8 cellular contexts compared by ENCODE assay signal in the genomic region with DNA sequence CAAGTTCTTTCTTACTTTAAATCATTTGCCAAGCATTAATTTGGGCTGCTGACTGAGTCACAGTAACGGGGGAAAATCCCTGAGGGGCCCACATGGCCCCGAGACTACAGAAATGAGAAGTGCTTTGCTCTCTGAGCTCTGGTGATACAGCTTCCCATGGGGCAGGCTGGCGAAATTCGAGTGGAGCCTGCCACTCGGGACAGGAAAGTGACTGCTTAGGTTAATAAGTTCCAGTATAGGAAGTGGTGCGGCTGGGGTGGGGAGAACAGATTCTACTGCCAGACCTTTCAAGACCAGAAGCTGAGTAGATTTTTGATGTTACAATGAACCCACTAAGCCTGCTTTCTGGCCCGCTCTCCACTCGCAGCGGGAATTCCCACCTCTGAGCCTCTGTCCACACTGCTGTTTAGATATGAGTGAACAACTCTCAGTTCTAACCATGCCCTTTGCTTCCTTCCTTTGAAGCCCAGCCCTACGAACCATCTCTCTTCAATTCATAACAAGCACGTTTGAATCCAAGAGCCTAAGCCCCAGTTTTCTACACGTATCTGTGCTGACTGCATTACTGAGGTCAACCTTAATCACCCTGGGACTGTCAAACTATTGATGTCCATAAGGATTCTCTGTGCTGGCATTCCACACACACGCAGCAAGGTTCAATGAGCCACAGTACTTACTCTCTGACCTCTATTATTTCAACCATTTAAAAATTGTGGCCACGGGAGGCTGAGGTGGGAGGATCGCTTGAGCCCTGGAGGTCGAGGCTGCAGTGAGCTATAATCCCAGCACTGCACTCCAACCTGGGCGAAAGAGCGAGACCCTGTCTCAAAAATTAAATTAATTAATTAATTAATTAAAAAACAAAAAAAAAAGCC. TPM values are rescaled to one million over a fixed set of nuclear protein-coding genes. Genes with fewer than 3 reads are reported as not detected.
A peak's percentile ranks its signal among the peaks of the same experiment; 100 is the strongest.
DNase-seq lines count a peak whose midpoint lies in the region; ATAC-seq and TF ChIP-seq lines count a peak whose summit lies in the region.

No MANE protein-coding gene starts in this region.

- H3K27me3 Mint-ChIP-seq in activated T-cell treated with anti-CD3 and anti-CD28 coated beads, Interleukin-2, amount 50 U/mL, for 72 hours (ENCODE audit: low read depth) = no peaks in the 10 kb centered on the region

- H3K79me2 ChIP-seq in Loucy (ENCODE audit: insufficient read depth, low read length) = peaks cover 65% of the 10 kb centered on the region

- peak; percentile 84 for DNase-seq in CD1c-positive myeloid dendritic cell (ENCODE audit: extremely low spot score)
- peak; percentile 87 to 92 for DNase-seq in activated T-cell treated with anti-CD3 and anti-CD28 coated beads, Interleukin-2, amount 50 U/mL, for 72 hours
- DNase-seq in left ventricle myocardium inferior = no peak
- peak; percentile 73 to 83 (median 76) for DNase-seq in stimulated activated CD4-positive, alpha-beta T cell treated with anti-CD3 and anti-CD28 coated beads, TNF-alpha, amount 100 ng/mL, for 24 hours (ENCODE audit: low read depth in 3 of 3)
- DNase-seq in NCI-H2171 treated with DMSO at 0.1 percent for 48 hours (lab: John Stamatoyannopoulos, UW) = no peak
- DNase-seq in NCI-H128 (lab: John Stamatoyannopoulos, UW; ENCODE audit: unreplicated experiment) = no peak

- H3K9me3 ChIP-seq in Loucy (ENCODE audit: insufficient read depth, low read depth, low read length) (no peaks in the 10 kb centered on the region), left ventricle myocardium inferior (replicated peaks) (no peaks in the 10 kb centered on the region)

- ATAC-seq in GM21447 (IDR thresholded peaks at IDR 0.05; ENCODE audit: unreplicated experiment) = peak; percentile 73
- peak; percentile 80 to 82 for ATAC-seq in activated T-cell treated with anti-CD3 and anti-CD28 coated beads, Interleukin-2, amount 50 U/mL, for 72 hours (replicated peaks in 1 of 2)

- no peaks in the 10 kb centered on the region for H3F3A ChIP-seq in Loucy (ENCODE audit: low read depth)

- intact Hi-C loops in left ventricle myocardium inferior (cut with micrococcal nuclease) = no loop called here

- TF ChIP-seq CTCF in Loucy (conservative IDR thresholded peaks at IDR 0.05; ENCODE audit: low read length) (no peak), left ventricle myocardium inferior (IDR thresholded peaks at IDR 0.05; ENCODE audit: borderline replicate concordance) (no peak)

- H3K4me2 ChIP-seq in Loucy (ENCODE audit: low read depth, low read length, poor library complexity, severe bottlenecking) = peak overlapping the region; percentile 23

- H3K4me3 Mint-ChIP-seq in activated T-cell treated with anti-CD3 and anti-CD28 coated beads, Interleukin-2, amount 50 U/mL, for 72 hours = peak overlapping the region; percentile 84 to 90

- peaks cover 12 to 26% of the 10 kb centered on the region in 2 donors for H3K36me3 Mint-ChIP-seq in activated T-cell treated with anti-CD3 and anti-CD28 coated beads, Interleukin-2, amount 50 U/mL, for 72 hours (ENCODE audit: insufficient read depth in 2 of 2)

- H3K27ac Mint-ChIP-seq in activated T-cell treated with anti-CD3 and anti-CD28 coated beads, Interleukin-2, amount 50 U/mL, for 72 hours = peak overlapping the region; percentile 99

- H3K9me3 Mint-ChIP-seq in activated T-cell treated with anti-CD3 and anti-CD28 coated beads, Interleukin-2, amount 50 U/mL, for 72 hours = no peaks in the 10 kb centered on the region

- no peak overlapping the region for H2AFZ ChIP-seq in Loucy (ENCODE audit: low read length)

- H3K9ac ChIP-seq in Loucy (ENCODE audit: low read depth, low read length, poor library complexity, severe bottlenecking) = no peak overlapping the region

- H3K36me3 ChIP-seq in Loucy (ENCODE audit: insufficient read depth, low read length) (peaks cover 36% of the 10 kb centered on the region; the same call in 1 of the 2 replicates), left ventricle myocardium inferior (peaks cover 22% of the 10 kb centered on the region)

- H4K20me1 ChIP-seq in Loucy (ENCODE audit: insufficient read depth, low read length, poor library complexity, severe bottlenecking) = peaks cover 12% of the 10 kb centered on the region

- H3K9me2 ChIP-seq in Loucy (replicated peaks; ENCODE audit: low read depth, low read length) = no peaks in the 10 kb centered on the region

- H3K4me3 ChIP-seq in Loucy (ENCODE audit: low read length, poor library complexity, severe bottlenecking) (no peak overlapping the region), left ventricle myocardium inferior (peak overlapping the region; percentile 28)

- H3K27ac ChIP-seq in left ventricle myocardium inferior (replicated peaks) = peak overlapping the region; percentile 64

- H3K27me3 ChIP-seq in Loucy (ENCODE audit: insufficient read depth, low read length, poor library complexity, severe bottlenecking) (no peaks in the 10 kb centered on the region), left ventricle myocardium inferior (ENCODE audit: low read depth) (no peaks in the 10 kb centered on the region)

- peaks cover 4% of the 10 kb centered on the region for H3K4me1 ChIP-seq in Loucy (ENCODE audit: insufficient read depth, low read length, poor library complexity, severe bottlenecking)
- H3K4me1 ChIP-seq in left ventricle myocardium inferior = peaks cover 46% of the 10 kb centered on the region

- peaks cover 72% of the 10 kb centered on the region for H3K4me1 Mint-ChIP-seq in activated T-cell treated with anti-CD3 and anti-CD28 coated beads, Interleukin-2, amount 50 U/mL, for 72 hours (ENCODE audit: low read depth)

RNA-seq across cellular contexts. Expression of a gene that starts 9.6 kb away (rescaled TPM):
- total RNA-seq in activated T-cell treated with anti-CD3 and anti-CD28 coated beads, Interleukin-2, amount 50 U/mL, for 72 hours = 10 to 100 TPM; 76.0 to 84.1 TPM
- 24.7 TPM for total RNA-seq in left ventricle myocardium inferior

RNA-seq across cellular contexts. Expression of a gene that starts 37.7 kb away (rescaled TPM):
- total RNA-seq in activated T-cell treated with anti-CD3 and anti-CD28 coated beads, Interleukin-2, amount 50 U/mL, for 72 hours = not detected
- 1.0 TPM for total RNA-seq in left ventricle myocardium inferior

RNA-seq across cellular contexts. Expression of a gene that starts 51.5 kb away (rescaled TPM):
- total RNA-seq in activated T-cell treated with anti-CD3 and anti-CD28 coated beads, Interleukin-2, amount 50 U/mL, for 72 hours = not detected
- total RNA-seq in left ventricle myocardium inferior = 4,061 TPM

RNA-seq across cellular contexts. Expression of a gene that starts 55.5 kb away (rescaled TPM):
- not detected for total RNA-seq in activated T-cell treated with anti-CD3 and anti-CD28 coated beads, Interleukin-2, amount 50 U/mL, for 72 hours
- total RNA-seq in left ventricle myocardium inferior = 0.16 TPM

Comparison
In these comparisons a context has a peak if more than half of its experiments do, and no peak if none do; other contexts are left out.
1. DNase-seq: peak in CD1c-positive myeloid dendritic cell (single experiment), activated T-cell treated with anti-CD3 and anti-CD28 coated beads, Interleukin-2, amount 50 U/mL, for 72 hours (2 of 2) and stimulated activated CD4-positive, alpha-beta T cell treated with anti-CD3 and anti-CD28 coated beads, TNF-alpha, amount 100 ng/mL, for 24 hours (3 of 3); none in left ventricle myocardium inferior (single experiment), NCI-H2171 treated with DMSO at 0.1 percent for 48 hours (single experiment) and NCI-H128 (single experiment).
2. RNA of a gene that starts 51.5 kb away (total RNA-seq): 4,061 TPM in left ventricle myocardium inferior (single experiment); not detected in activated T-cell treated with anti-CD3 and anti-CD28 coated beads, Interleukin-2, amount 50 U/mL, for 72 hours; every median in the first group is over 1,000 times any median in the second.